In genomic region chr12:91065377-91065776, GRCh38 we compare ENCODE assay signal across 9 cellular contexts. TPM values are rescaled to one million over a fixed set of nuclear protein-coding genes. Genes with fewer than 3 reads are reported as not detected.
"Had no signal": no experiment of that assay in that cellular context is flagged by ENCODE, and none has a peak within 500 bp of the region (broad histone marks: within the 10 kb centered on the region; RNA-seq: fewer than 3 reads in every experiment).

No MANE protein-coding gene starts in this region.

- H3K4me3 Mint-ChIP-seq: GM23338, H9 had no signal

- H3K27ac ChIP-seq: HL-60 had no signal

- H3K9me3 Mint-ChIP-seq: GM23338, H9 had no signal

- ATAC-seq: GM23338, HepG2, K562 had no signal

- H3K4me3 ChIP-seq: GM23338, K562 had no signal

- H3K27ac Mint-ChIP-seq: GM23338, H9 had no signal

- H3K4me2 ChIP-seq: GM23338 had no signal

- H2AFZ ChIP-seq: GM23338 had no signal

- DNase-seq: H9, HCEC 1CT, KG1 had no signal

- H3K4me1 Mint-ChIP-seq: GM23338, H9 had no signal

RNA-seq across cellular contexts. Expression of gene KERA, which starts 7.6 kb away (rescaled TPM):
- total RNA-seq: GM23338, H1, H9, HepG2, HT1080, K562 had no signal
- polyA plus RNA-seq: GM23338, H1, HepG2, K562 had no signal

RNA-seq across cellular contexts. Expression of gene LUM, which starts 45.9 kb away (rescaled TPM):
- total RNA-seq: GM23338, H1, H9, HepG2 had no signal
- polyA plus RNA-seq: H1, HepG2, K562 had no signal
